Comparison of ENCODE assay signal across 1 cellular context in the genomic region with DNA sequence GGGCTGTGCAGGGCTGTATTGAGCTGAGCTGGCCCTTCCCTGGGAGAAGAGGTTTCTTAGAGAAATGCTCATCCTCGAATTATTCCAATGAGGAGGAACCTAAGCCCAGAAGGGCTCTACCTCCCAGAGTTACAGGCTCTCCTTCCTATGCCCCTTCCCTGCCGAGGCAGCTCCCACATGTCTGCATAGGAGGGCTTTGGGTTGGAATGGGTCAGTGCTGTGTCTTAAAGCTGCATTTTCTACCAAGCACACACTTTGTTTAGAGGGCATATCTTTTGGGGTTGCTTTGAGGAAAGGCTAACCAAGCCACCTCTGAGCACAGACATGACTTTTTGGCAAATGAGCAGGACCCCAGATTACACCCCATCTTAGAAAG.
TF ChIP-seq lines count a peak whose summit lies in the region.

No MANE protein-coding gene starts in this region.

TF ChIP-seq in GM12878, 131 proteins besides CTCF, POLR2A, EP300 and RAD21 (continued from another document):
- TF ChIP-seq, protein P1, sequence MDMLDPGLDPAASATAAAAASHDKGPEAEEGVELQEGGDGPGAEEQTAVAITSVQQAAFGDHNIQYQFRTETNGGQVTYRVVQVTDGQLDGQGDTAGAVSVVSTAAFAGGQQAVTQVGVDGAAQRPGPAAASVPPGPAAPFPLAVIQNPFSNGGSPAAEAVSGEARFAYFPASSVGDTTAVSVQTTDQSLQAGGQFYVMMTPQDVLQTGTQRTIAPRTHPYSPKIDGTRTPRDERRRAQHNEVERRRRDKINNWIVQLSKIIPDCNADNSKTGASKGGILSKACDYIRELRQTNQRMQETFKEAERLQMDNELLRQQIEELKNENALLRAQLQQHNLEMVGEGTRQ (IDR thresholded peaks at IDR 0.05; ENCODE audit: borderline replicate concordance, low read depth, low read length) = no peak
- TF ChIP-seq POU2F2 (IDR thresholded peaks at IDR 0.05; ENCODE audit: borderline replicate concordance, low read depth, low read length) (no peak), SREBF2 (IDR thresholded peaks at IDR 0.05; ENCODE audit: low read length) (no peak)
